15 cellular contexts compared by ENCODE assay signal in the genomic region with DNA sequence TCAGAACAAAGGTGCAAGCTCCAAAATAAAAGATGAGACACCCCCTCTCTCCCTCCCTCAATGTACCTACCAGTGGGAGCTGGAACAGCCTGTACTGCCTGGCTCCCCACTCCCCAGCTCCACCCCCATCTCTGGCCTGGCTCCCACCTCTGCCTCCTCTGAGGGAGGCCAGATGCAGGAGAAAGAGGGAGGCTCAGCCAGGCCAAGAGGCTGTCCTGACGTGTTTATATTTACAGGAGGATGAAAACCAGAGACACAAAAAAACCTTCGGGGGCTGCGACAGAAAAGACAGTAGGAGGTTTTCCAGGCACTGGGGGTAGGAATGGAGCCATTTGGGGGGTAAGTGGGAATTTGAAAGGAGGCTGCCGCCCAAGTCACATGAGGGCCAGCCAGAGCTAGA. TPM values are rescaled to one million over a fixed set of nuclear protein-coding genes. Genes with fewer than 3 reads are reported as not detected.
DNase-seq lines count a peak whose midpoint lies in the region; ATAC-seq and TF ChIP-seq lines count a peak whose summit lies in the region.
"Had no signal": no experiment of that assay in that cellular context is flagged by ENCODE, and none has a peak within 500 bp of the region (broad histone marks: within the 10 kb centered on the region; RNA-seq: fewer than 3 reads in every experiment).

No MANE protein-coding gene starts in this region.

- no peaks in the 10 kb centered on the region for H3K36me3 Mint-ChIP-seq in Calu3 (ENCODE audit: insufficient read depth, unreplicated experiment)

- no peaks in the 10 kb centered on the region for H4K20me1 ChIP-seq in PC-9 (ENCODE audit: insufficient read depth)

- H2AFZ ChIP-seq in PC-9 (no peak overlapping the region), trophoblast cell (ENCODE audit: insufficient read depth, low read length, poor library complexity) (no peak overlapping the region)

- H3K36me3 ChIP-seq in PC-9 (ENCODE audit: low read depth) (no peaks in the 10 kb centered on the region), trophoblast cell (ENCODE audit: control insufficient read depth in 1 of 2, insufficient read depth in 2 of 2, low read length in 2 of 2) (no peaks in the 10 kb centered on the region)

- no CpG with 5 or more reads among the region's 4 CpGs for WGBS in trophoblast cell (ENCODE audit: extremely low coverage, insufficient coverage, insufficient read length)

- intact Hi-C loops in Calu3 (cut with micrococcal nuclease; ENCODE audit: unreplicated experiment) (no loop called here), PC-9 (cut with micrococcal nuclease; ENCODE audit: unreplicated experiment) (no loop called here)

- peaks cover 17% of the 10 kb centered on the region; the same call in 1 of the 2 replicates for H3F3A ChIP-seq in PC-9 (ENCODE audit: insufficient read depth, low read depth)

- H4K12ac ChIP-seq in trophoblast cell (ENCODE audit: low read depth, low read length): no peak overlapping the region

- no peak overlapping the region for H3K9ac ChIP-seq in trophoblast cell (ENCODE audit: low read length)

- H3K4ac ChIP-seq in trophoblast cell (ENCODE audit: low read depth, low read length): no peak overlapping the region

- H3K27me3 ChIP-seq in PC-9 (ENCODE audit: insufficient read depth, low read depth) (0 out of 2 replicates have a peak, but pooled peaks cover 3% of the 10 kb centered on the region), trophoblast cell (ENCODE audit: insufficient read depth, low read length) (no peaks in the 10 kb centered on the region)

- TF ChIP-seq CTCF in Calu3 (IDR thresholded peaks at IDR 0.05; ENCODE audit: unreplicated experiment): no peak
- TF ChIP-seq CTCF in PC-9 (conservative IDR thresholded peaks at IDR 0.05): no peak
- no peak for TF ChIP-seq CTCF in fibroblast of pulmonary artery (IDR thresholded peaks at IDR 0.05; ENCODE audit: low read length, missing control alignments)

- H3K14ac ChIP-seq in trophoblast cell (ENCODE audit: low read length): no peak overlapping the region

- no peak overlapping the region for H3K23ac ChIP-seq in trophoblast cell (ENCODE audit: low read length)

- H3K4me2 ChIP-seq in PC-9 (no peak overlapping the region), trophoblast cell (ENCODE audit: low read length) (peak overlapping the region; percentile 24)

- peak overlapping the region; percentile 91 for H2BK5ac ChIP-seq in trophoblast cell (ENCODE audit: low read depth, low read length, poor library complexity)

- peak overlapping the region; percentile 91 for H2BK120ac ChIP-seq in trophoblast cell (ENCODE audit: insufficient read depth, low read length, poor library complexity)

- CTCF ChIA-PET in Calu3 (lab: Charles Lee): no interaction called here
- CTCF ChIA-PET in PC-9 (lab: Charles Lee): no interaction called here

- no peaks in the 10 kb centered on the region for H3K9me2 ChIP-seq in PC-9 (ENCODE audit: insufficient read depth)

- no TSS peak for BruUV-seq in Calu3 (replicated peaks; lab: Mats Ljungman, UMichigan)
- no TSS peak for BruUV-seq in PC-9 (replicated peaks; lab: Mats Ljungman, UMichigan)

- peak overlapping the region; percentile 32 for H3K4me3 Mint-ChIP-seq in Calu3 (ENCODE audit: low read depth, unreplicated experiment)
- H3K4me3 Mint-ChIP-seq: activated T-cell treated with anti-CD3 and anti-CD28 coated beads, Interleukin-2, amount 50 U/mL, for 4 hours had no signal

- H3K9me3 ChIP-seq in PC-9 (ENCODE audit: insufficient read depth, low read depth) (no peaks in the 10 kb centered on the region), trophoblast cell (ENCODE audit: insufficient read depth, low read depth, low read length) (peaks cover 5% of the 10 kb centered on the region)

- ATAC-seq in GM21529 (IDR thresholded peaks at IDR 0.05; ENCODE audit: unreplicated experiment) (no peak), GM21390 (IDR thresholded peaks at IDR 0.05; ENCODE audit: unreplicated experiment) (no peak)
- ATAC-seq: activated T-cell treated with anti-CD3 and anti-CD28 coated beads, Interleukin-2, amount 50 U/mL, for 4 hours; Right ventricle myocardium inferior had no signal

- no peak for DNase-seq in Calu3
- no peak for DNase-seq in PC-9
- DNase-seq in fibroblast of pulmonary artery (ENCODE audit: low read depth): peak; percentile 10
- no peak for DNase-seq in trophoblast cell
- no peak for DNase-seq in stimulated activated CD4-positive, alpha-beta T cell treated with anti-CD3 and anti-CD28 coated beads, Interleukin-4, amount 100 ng/mL, for 24 hours
- DNase-seq in DMS114 treated with DMSO at 0.1 percent for 48 hours (lab: John Stamatoyannopoulos, UW; ENCODE audit: unreplicated experiment): no peak
- DNase-seq: activated T-cell treated with anti-CD3 and anti-CD28 coated beads, Interleukin-2, amount 50 U/mL, for 4 hours; C1 segment of cervical spinal cord; caudate nucleus; hypothalamus; NCI-H1105; stimulated activated naive CD4-positive, alpha-beta T cell treated with Interleukin-2 at 50 U/mL for 16 hours had no signal

- peaks cover 11% of the 10 kb centered on the region for H3K4me1 Mint-ChIP-seq in Calu3 (ENCODE audit: low read depth, unreplicated experiment)

- H3K27ac ChIP-seq in PC-9: peak overlapping the region; percentile 16; the same call in 1 of the 2 replicates
- peak overlapping the region; percentile 74 for H3K27ac ChIP-seq in trophoblast cell (ENCODE audit: low read depth, low read length)

- H4K8ac ChIP-seq in trophoblast cell (ENCODE audit: low read depth, low read length): peak overlapping the region; percentile 85

- H3K79me2 ChIP-seq in PC-9 (ENCODE audit: low read depth) (no peaks in the 10 kb centered on the region), trophoblast cell (ENCODE audit: control insufficient read depth, insufficient read depth, low read length, poor library complexity) (no peaks in the 10 kb centered on the region)

- H2BK12ac ChIP-seq in trophoblast cell (ENCODE audit: low read length): peak overlapping the region; percentile 41

- H3K79me1 ChIP-seq in trophoblast cell (ENCODE audit: low read length): peaks cover 18% of the 10 kb centered on the region

- H3K27me3 Mint-ChIP-seq in Calu3 (ENCODE audit: unreplicated experiment): peaks cover 29% of the 10 kb centered on the region

- H3K4me1 ChIP-seq in PC-9 (replicated peaks; ENCODE audit: insufficient read depth) (peaks cover 6% of the 10 kb centered on the region; the same call in 1 of the 2 replicates), trophoblast cell (ENCODE audit: control insufficient read depth in 1 of 2, insufficient read depth in 2 of 2, low read length in 2 of 2) (peaks cover 11 to 13% of the 10 kb centered on the region in 2 experiments)

- H4K91ac ChIP-seq in trophoblast cell (ENCODE audit: low read depth, low read length): peak overlapping the region; percentile 90

- peaks cover 6% of the 10 kb centered on the region for H3K9me3 Mint-ChIP-seq in Calu3 (ENCODE audit: low read depth, unreplicated experiment)
- H3K9me3 Mint-ChIP-seq: activated T-cell treated with anti-CD3 and anti-CD28 coated beads, Interleukin-2, amount 50 U/mL, for 4 hours had no signal

- H3K27ac Mint-ChIP-seq in Calu3 (ENCODE audit: unreplicated experiment): no peak overlapping the region

- H3K18ac ChIP-seq in trophoblast cell (ENCODE audit: low read length): no peak overlapping the region

- POLR2A ChIA-PET in PC-9 (lab: Charles Lee; ENCODE audit: unreplicated experiment): interaction anchor here (0.6 kb wide), 1 partner anchor 352 kb away, joined by 6 read pairs; no protein-coding TSS in a partner anchor

- H3K4me3 ChIP-seq in PC-9 (no peak overlapping the region), fibroblast of pulmonary artery (replicated peaks; ENCODE audit: low read depth, low read length) (no peak overlapping the region), trophoblast cell (ENCODE audit: low read depth, low read length) (no peak overlapping the region)

- no peak overlapping the region for H2AK5ac ChIP-seq in trophoblast cell (ENCODE audit: low read length)

RNA-seq across cellular contexts. Expression of a gene that starts 19.7 kb away (rescaled TPM):
- 31.9 and 34.9 TPM in 2 replicates for total RNA-seq in Calu3 (2022)
- 58.2 and 77.4 TPM in 2 replicates for total RNA-seq in PC-9 (2021)
- 38.7 and 39.8 TPM in 2 replicates for polyA plus RNA-seq in trophoblast cell (2013)
